Comparison of ENCODE assay signal across 34 cellular contexts in genomic region chr22:25979968-25980367, GRCh38.
"Had no signal": no experiment of that assay in that cellular context is flagged by ENCODE, and none has a peak within 500 bp of the region (broad histone marks: within the 10 kb centered on the region; RNA-seq: fewer than 3 reads in every experiment).

No MANE protein-coding gene starts in this region.

- H3K36me3 ChIP-seq: MG63 had no signal

- H3K27ac ChIP-seq: KMS-11 had no signal

- H3K9me3 ChIP-seq: MG63 had no signal

- H3K4me2 ChIP-seq: KMS-11 had no signal

- H3K4me3 ChIP-seq: MG63 had no signal

- DNase-seq: Karpas-422, Kasumi-1, KG1, MG63, MM.1S, MV-4-11, NCI-H1048, NCI-H1092, NCI-H1105, NCI-H1105 treated with DMSO at 0.1 percent for 48 hours, NCI-H1417, NCI-H1417 treated with DMSO at 0.1 percent for 48 hours, NCI-H1436, NCI-H1436 treated with DMSO at 0.1 percent for 48 hours, NCI-H146, NCI-H1694, NCI-H1694 treated with DMSO at 0.1 percent for 48 hours, NCI-H187, NCI-H187 treated with DMSO at 0.1 percent for 48 hours, NCI-H1930, NCI-H2029, NCI-H2029 treated with DMSO at 0.1 percent for 48 hours, NCI-H2081, NCI-H2081 treated with DMSO at 0.1 percent for 48 hours, NCI-H2107, NCI-H2171, NCI-H2171 treated with DMSO at 0.1 percent for 48 hours, NCI-H2227 treated with DMSO at 0.1 percent for 48 hours, NCI-H226, NCI-H345, NCI-H446, NCI-H446 treated with DMSO at 0.1 percent for 48 hours, NCI-H510A had no signal
